ENCODE assay signal across 8 cellular contexts in the genomic region with DNA sequence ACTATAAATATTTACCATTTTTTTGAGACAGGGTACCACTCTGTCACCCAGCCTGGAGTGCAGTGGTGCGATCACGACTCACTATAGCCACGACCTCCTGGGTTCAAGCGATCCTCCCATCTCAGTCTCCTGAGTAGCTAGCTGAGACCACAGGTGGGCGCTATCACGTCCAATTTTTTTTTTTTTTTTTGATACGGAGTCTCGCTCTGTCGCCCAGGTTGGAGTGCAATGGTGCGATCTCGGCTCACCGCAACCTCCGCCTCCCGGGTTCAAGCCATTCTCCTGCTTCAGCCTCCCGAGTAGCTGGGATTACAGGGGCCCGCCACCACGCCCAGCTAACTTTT. TPM values are rescaled to one million over a fixed set of nuclear protein-coding genes. Genes with fewer than 3 reads are reported as not detected.
DNase-seq lines count a peak whose midpoint lies in the region; ATAC-seq and TF ChIP-seq lines count a peak whose summit lies in the region.
"Not testable (repeated sequence)": the region's sequence is repeated elsewhere in the genome, so short reads cannot be mapped to it uniquely, and the experiment has no call there.

No MANE protein-coding gene starts in this region.

- H3K9me3 ChIP-seq in HUES6 (ENCODE audit: control insufficient read depth, insufficient read depth, low read depth, low read length); WERI-Rb-1 (ENCODE audit: severe bottlenecking); stomach smooth muscle (ENCODE audit: control insufficient read depth in 2 of 2, low read length in 2 of 2): not testable (repeated sequence)

- peak overlapping the region; percentile 89 for H3K9ac ChIP-seq in HUES6 (ENCODE audit: low read length)
- H3K9ac ChIP-seq in stomach smooth muscle (ENCODE audit: low read length in 2 of 2) = peak overlapping the region; percentile 86 to 93

- TF ChIP-seq CTCF in WERI-Rb-1 (IDR thresholded peaks at IDR 0.05; ENCODE audit: low read depth, low read length) = peak; percentile 63
- peak; percentile 58 for TF ChIP-seq CTCF in brain microvascular endothelial cell (IDR thresholded peaks at IDR 0.05; ENCODE audit: low read depth, low read length, missing control alignments)
- not testable (repeated sequence) for TF ChIP-seq CTCF in omental fat pad (IDR thresholded peaks at IDR 0.05)

- H3K4me3 ChIP-seq in HUES6 (ENCODE audit: low read depth, low read length) = peak overlapping the region; percentile 93
- H3K4me3 ChIP-seq in WERI-Rb-1 (ENCODE audit: low read depth, low read length) = peak overlapping the region; percentile 84
- H3K4me3 ChIP-seq in brain microvascular endothelial cell (ENCODE audit: low read depth, low read length) = peak overlapping the region; percentile 97
- peak overlapping the region; percentile 88 to 97 for H3K4me3 ChIP-seq in stomach smooth muscle (ENCODE audit: low read length in 2 of 2)

- intact Hi-C loops in left ventricle myocardium superior (cut with micrococcal nuclease) = loop anchor here (10.0 kb wide), 1 partner anchor 122 kb away; no protein-coding TSS in a partner anchor

- H3K4me1 ChIP-seq in HUES6 (ENCODE audit: control insufficient read depth, insufficient read depth, low read length); stomach smooth muscle (ENCODE audit: control insufficient read depth, insufficient read depth, low read length): not testable (repeated sequence)

- H3K27ac ChIP-seq in HUES6 (ENCODE audit: low read depth, low read length) (peak overlapping the region; percentile 94), WERI-Rb-1 (peak overlapping the region; percentile 95), brain microvascular endothelial cell (peak overlapping the region; percentile 90), stomach smooth muscle (ENCODE audit: low read length) (peak overlapping the region; percentile 91)

- DNase-seq in DMS79 treated with DMSO at 0.1 percent for 48 hours (lab: John Stamatoyannopoulos, UW) (peak; percentile 25), NCI-H69 (lab: John Stamatoyannopoulos, UW) (peak; percentile 82), WERI-Rb-1 (peak; percentile 43)
- not testable (repeated sequence) for DNase-seq in brain microvascular endothelial cell; left ventricle myocardium superior; omental fat pad (ENCODE audit: low spot score)

- H3K36me3 ChIP-seq in HUES6 (ENCODE audit: control insufficient read depth, insufficient read depth, low read length) = peaks cover 15% of the 10 kb centered on the region
- H3K36me3 ChIP-seq in WERI-Rb-1 = peaks cover 21% of the 10 kb centered on the region
- not testable (repeated sequence) for H3K36me3 ChIP-seq in brain microvascular endothelial cell (replicated peaks); stomach smooth muscle (ENCODE audit: control insufficient read depth in 2 of 2, insufficient read depth in 2 of 2, low read length in 2 of 2)

- in situ Hi-C loops in brain microvascular endothelial cell (cut with HindIII; ENCODE audit: low pct_ligation_motif_present, low sequenced_read_pairs) = not testable (repeated sequence)

- ATAC-seq in left ventricle myocardium superior = peak; percentile 2
- ATAC-seq in omental fat pad (ENCODE audit: low FRiP score) = peak; percentile 29

- not testable (repeated sequence) for H3K27me3 ChIP-seq in HUES6 (ENCODE audit: control insufficient read depth, insufficient read depth, low read length); WERI-Rb-1 (ENCODE audit: insufficient read depth, low read depth, severe bottlenecking); brain microvascular endothelial cell (replicated peaks); stomach smooth muscle (ENCODE audit: control insufficient read depth in 1 of 2, insufficient read depth in 2 of 2, low read length in 2 of 2)

RNA-seq across cellular contexts. Expression of a gene that starts 0.8 kb away (rescaled TPM):
- 173 TPM for total RNA-seq in left ventricle myocardium superior
- total RNA-seq in omental fat pad = 10 to 100 TPM; 30.9 to 65.5 (median 51.5) TPM

RNA-seq across cellular contexts. Expression of a gene that starts 35.4 kb away (rescaled TPM):
- total RNA-seq in left ventricle myocardium superior (19.6 TPM), omental fat pad (10 to 100 TPM; 11.7 to 19.6 (median 16.0) TPM)

RNA-seq across cellular contexts. Expression of a gene that starts 59.9 kb away (rescaled TPM):
- total RNA-seq in left ventricle myocardium superior (148 TPM), omental fat pad (10 to 100 TPM; 77.5 to 84.1 (median 80.1) TPM)
